1 cellular context compared by ENCODE assay signal in the genomic region with DNA sequence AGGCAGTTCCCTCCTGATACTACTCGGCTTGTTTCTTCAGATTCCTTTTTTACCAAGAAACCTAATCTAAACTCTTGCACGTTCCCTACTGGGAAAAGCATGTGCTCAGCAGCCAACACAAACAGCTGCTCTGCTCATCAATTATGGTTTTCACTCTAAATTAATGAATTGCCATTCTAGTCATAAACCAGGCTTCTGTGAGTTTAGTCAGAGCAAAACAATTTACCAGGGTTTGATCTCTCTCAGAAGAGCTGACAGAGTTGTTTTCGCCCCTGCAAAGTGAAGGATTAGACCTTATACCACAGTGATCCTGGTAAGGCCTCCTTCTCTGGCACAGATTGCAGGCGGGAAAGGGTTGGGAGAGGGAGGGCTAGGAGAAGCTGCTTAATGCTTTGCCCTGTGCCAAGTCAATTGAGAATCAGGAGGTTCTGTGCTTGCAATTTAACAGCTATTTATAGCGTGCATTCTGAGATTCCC.
TF ChIP-seq lines count a peak whose summit lies in the region.

No MANE protein-coding gene starts in this region.

TF ChIP-seq in SK-N-SH, 30 proteins besides CTCF, POLR2A, EP300 and RAD21 (continued from another document):
- TF ChIP-seq, protein P1, sequence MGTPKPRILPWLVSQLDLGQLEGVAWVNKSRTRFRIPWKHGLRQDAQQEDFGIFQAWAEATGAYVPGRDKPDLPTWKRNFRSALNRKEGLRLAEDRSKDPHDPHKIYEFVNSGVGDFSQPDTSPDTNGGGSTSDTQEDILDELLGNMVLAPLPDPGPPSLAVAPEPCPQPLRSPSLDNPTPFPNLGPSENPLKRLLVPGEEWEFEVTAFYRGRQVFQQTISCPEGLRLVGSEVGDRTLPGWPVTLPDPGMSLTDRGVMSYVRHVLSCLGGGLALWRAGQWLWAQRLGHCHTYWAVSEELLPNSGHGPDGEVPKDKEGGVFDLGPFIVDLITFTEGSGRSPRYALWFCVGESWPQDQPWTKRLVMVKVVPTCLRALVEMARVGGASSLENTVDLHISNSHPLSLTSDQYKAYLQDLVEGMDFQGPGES (IDR thresholded peaks at IDR 0.05; ENCODE audit: low read depth, low read length) = no peak
- no peak for TF ChIP-seq TEAD4 (IDR thresholded peaks at IDR 0.05; ENCODE audit: borderline replicate concordance, insufficient read depth)
- TF ChIP-seq YY1 (IDR thresholded peaks at IDR 0.05; ENCODE audit: low read depth) = no peak
- TF ChIP-seq, protein P2, sequence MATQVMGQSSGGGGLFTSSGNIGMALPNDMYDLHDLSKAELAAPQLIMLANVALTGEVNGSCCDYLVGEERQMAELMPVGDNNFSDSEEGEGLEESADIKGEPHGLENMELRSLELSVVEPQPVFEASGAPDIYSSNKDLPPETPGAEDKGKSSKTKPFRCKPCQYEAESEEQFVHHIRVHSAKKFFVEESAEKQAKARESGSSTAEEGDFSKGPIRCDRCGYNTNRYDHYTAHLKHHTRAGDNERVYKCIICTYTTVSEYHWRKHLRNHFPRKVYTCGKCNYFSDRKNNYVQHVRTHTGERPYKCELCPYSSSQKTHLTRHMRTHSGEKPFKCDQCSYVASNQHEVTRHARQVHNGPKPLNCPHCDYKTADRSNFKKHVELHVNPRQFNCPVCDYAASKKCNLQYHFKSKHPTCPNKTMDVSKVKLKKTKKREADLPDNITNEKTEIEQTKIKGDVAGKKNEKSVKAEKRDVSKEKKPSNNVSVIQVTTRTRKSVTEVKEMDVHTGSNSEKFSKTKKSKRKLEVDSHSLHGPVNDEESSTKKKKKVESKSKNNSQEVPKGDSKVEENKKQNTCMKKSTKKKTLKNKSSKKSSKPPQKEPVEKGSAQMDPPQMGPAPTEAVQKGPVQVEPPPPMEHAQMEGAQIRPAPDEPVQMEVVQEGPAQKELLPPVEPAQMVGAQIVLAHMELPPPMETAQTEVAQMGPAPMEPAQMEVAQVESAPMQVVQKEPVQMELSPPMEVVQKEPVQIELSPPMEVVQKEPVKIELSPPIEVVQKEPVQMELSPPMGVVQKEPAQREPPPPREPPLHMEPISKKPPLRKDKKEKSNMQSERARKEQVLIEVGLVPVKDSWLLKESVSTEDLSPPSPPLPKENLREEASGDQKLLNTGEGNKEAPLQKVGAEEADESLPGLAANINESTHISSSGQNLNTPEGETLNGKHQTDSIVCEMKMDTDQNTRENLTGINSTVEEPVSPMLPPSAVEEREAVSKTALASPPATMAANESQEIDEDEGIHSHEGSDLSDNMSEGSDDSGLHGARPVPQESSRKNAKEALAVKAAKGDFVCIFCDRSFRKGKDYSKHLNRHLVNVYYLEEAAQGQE (IDR thresholded peaks at IDR 0.05; ENCODE audit: low read depth, low read length) = no peak
- no peak for TF ChIP-seq USF1 (IDR thresholded peaks at IDR 0.05; ENCODE audit: borderline replicate concordance, low read depth)
- TF ChIP-seq ELF1 (IDR thresholded peaks at IDR 0.05) = no peak
TF ChIP-seq in SK-N-SH: peak in this region for 0.
